Comparison of ENCODE assay signal across 7 cellular contexts in genomic region chr10:45593938-45594275, GRCh38.
DNase-seq lines count a peak whose midpoint lies in the region; ATAC-seq and TF ChIP-seq lines count a peak whose summit lies in the region.

No MANE protein-coding gene starts in this region.

- DNase-seq in HFFc6 (no peak), immature natural killer cell (no peak), omental fat pad (ENCODE audit: low spot score) (no peak)
- no peak for DNase-seq in activated T-helper 1 cell treated with anti-CD3 and anti-CD28 coated beads, Interleukin-12 subunit alpha, Interleukin-12 subunit beta, Interleukin-2, Interleukin-4 antibody, amounts not matched to agents 30 ng/mL and 10 ng/mL and 1 ng/mL, durations not matched to agents 14 hours and 24 hours and 36 hours (ENCODE audit: low spot score)

- H3K4me3 Mint-ChIP-seq in HFFc6 (peak overlapping the region; percentile 92), immature natural killer cell (peak overlapping the region; percentile 86 to 96 (median 93))
- peak overlapping the region; percentile 90 for H3K4me3 Mint-ChIP-seq in activated T-helper 1 cell treated with anti-CD3 and anti-CD28 coated beads, Interleukin-12 subunit alpha, Interleukin-12 subunit beta, Interleukin-2, Interleukin-4 antibody, amounts not matched to agents 30 ng/mL and 10 ng/mL and 1 ng/mL, durations not matched to agents 14 hours and 24 hours and 36 hours
- peak overlapping the region; percentile 90 for H3K4me3 Mint-ChIP-seq in stimulated activated memory B cell treated with anti-CD40 and anti-IgM and Interleukin-4, amounts not matched to agents 10 μg/mL and 1 μg/mL and 100 μg/mL, for 72 hours

- ATAC-seq in stimulated activated memory B cell treated with anti-CD40 and anti-IgM and Interleukin-4, amounts not matched to agents 10 μg/mL and 1 μg/mL and 100 μg/mL, for 72 hours, result no peak
- ATAC-seq in HG02610 (IDR thresholded peaks at IDR 0.05; ENCODE audit: unreplicated experiment) (no peak), omental fat pad (ENCODE audit: low FRiP score) (no peak), GM18870 (IDR thresholded peaks at IDR 0.05; ENCODE audit: unreplicated experiment) (no peak)

- H3K27ac Mint-ChIP-seq in HFFc6 (peak overlapping the region; percentile 77), immature natural killer cell (peak overlapping the region; percentile 68 to 95 (median 88))
- peak overlapping the region; percentile 81 for H3K27ac Mint-ChIP-seq in activated T-helper 1 cell treated with anti-CD3 and anti-CD28 coated beads, Interleukin-12 subunit alpha, Interleukin-12 subunit beta, Interleukin-2, Interleukin-4 antibody, amounts not matched to agents 30 ng/mL and 10 ng/mL and 1 ng/mL, durations not matched to agents 14 hours and 24 hours and 36 hours
- peak overlapping the region; percentile 40 for H3K27ac Mint-ChIP-seq in stimulated activated memory B cell treated with anti-CD40 and anti-IgM and Interleukin-4, amounts not matched to agents 10 μg/mL and 1 μg/mL and 100 μg/mL, for 72 hours

- H3K36me3 Mint-ChIP-seq in HFFc6 (ENCODE audit: low read depth), result peaks cover 8% of the 10 kb centered on the region; the same call in 1 of the 2 replicates
- H3K36me3 Mint-ChIP-seq in activated T-helper 1 cell treated with anti-CD3 and anti-CD28 coated beads, Interleukin-12 subunit alpha, Interleukin-12 subunit beta, Interleukin-2, Interleukin-4 antibody, amounts not matched to agents 30 ng/mL and 10 ng/mL and 1 ng/mL, durations not matched to agents 14 hours and 24 hours and 36 hours (ENCODE audit: low read depth), result peaks cover 10% of the 10 kb centered on the region
- peaks cover 6 to 15% (median 12%) of the 10 kb centered on the region in 3 donors for H3K36me3 Mint-ChIP-seq in immature natural killer cell
- H3K36me3 Mint-ChIP-seq in stimulated activated memory B cell treated with anti-CD40 and anti-IgM and Interleukin-4, amounts not matched to agents 10 μg/mL and 1 μg/mL and 100 μg/mL, for 72 hours, result peaks cover 28% of the 10 kb centered on the region

- TF ChIP-seq CTCF in HFFc6 (IDR thresholded peaks at IDR 0.05), result no peak
- TF ChIP-seq CTCF in omental fat pad (IDR thresholded peaks at IDR 0.05), result no peak

- peaks cover 3% of the 10 kb centered on the region; the same call in 1 of the 2 replicates for H3K27me3 Mint-ChIP-seq in HFFc6 (ENCODE audit: insufficient read depth)
- H3K27me3 Mint-ChIP-seq in activated T-helper 1 cell treated with anti-CD3 and anti-CD28 coated beads, Interleukin-12 subunit alpha, Interleukin-12 subunit beta, Interleukin-2, Interleukin-4 antibody, amounts not matched to agents 30 ng/mL and 10 ng/mL and 1 ng/mL, durations not matched to agents 14 hours and 24 hours and 36 hours (ENCODE audit: insufficient read depth), result peaks cover 16% of the 10 kb centered on the region
- peaks cover 9 to 20% (median 15%) of the 10 kb centered on the region in 3 donors for H3K27me3 Mint-ChIP-seq in immature natural killer cell (ENCODE audit: low read depth in 3 of 3)
- peaks cover under 1% of the 10 kb centered on the region for H3K27me3 Mint-ChIP-seq in stimulated activated memory B cell treated with anti-CD40 and anti-IgM and Interleukin-4, amounts not matched to agents 10 μg/mL and 1 μg/mL and 100 μg/mL, for 72 hours

- intact Hi-C loops in activated T-helper 1 cell treated with anti-CD3 and anti-CD28 coated beads, Interleukin-12 subunit alpha, Interleukin-12 subunit beta, Interleukin-2, Interleukin-4 antibody, amounts not matched to agents 30 ng/mL and 10 ng/mL and 1 ng/mL, durations not matched to agents 14 hours and 24 hours and 36 hours (cut with micrococcal nuclease), result loop anchor here (1.0 to 10.0 kb wide), 9 partner anchors 8 to 589 kb away; partner anchors contain the start of genes ZFAND4 and ZNF22

- H3K9me3 Mint-ChIP-seq in HFFc6, result no peaks in the 10 kb centered on the region
- H3K9me3 Mint-ChIP-seq in activated T-helper 1 cell treated with anti-CD3 and anti-CD28 coated beads, Interleukin-12 subunit alpha, Interleukin-12 subunit beta, Interleukin-2, Interleukin-4 antibody, amounts not matched to agents 30 ng/mL and 10 ng/mL and 1 ng/mL, durations not matched to agents 14 hours and 24 hours and 36 hours, result peaks cover 7% of the 10 kb centered on the region
- H3K9me3 Mint-ChIP-seq in immature natural killer cell, result no peaks in the 10 kb centered on the region
- H3K9me3 Mint-ChIP-seq in stimulated activated memory B cell treated with anti-CD40 and anti-IgM and Interleukin-4, amounts not matched to agents 10 μg/mL and 1 μg/mL and 100 μg/mL, for 72 hours, result peaks cover 5% of the 10 kb centered on the region

- H3K4me1 Mint-ChIP-seq in HFFc6 (ENCODE audit: low read depth), result peaks cover 30% of the 10 kb centered on the region
- H3K4me1 Mint-ChIP-seq in activated T-helper 1 cell treated with anti-CD3 and anti-CD28 coated beads, Interleukin-12 subunit alpha, Interleukin-12 subunit beta, Interleukin-2, Interleukin-4 antibody, amounts not matched to agents 30 ng/mL and 10 ng/mL and 1 ng/mL, durations not matched to agents 14 hours and 24 hours and 36 hours (ENCODE audit: low read depth), result peaks cover 40% of the 10 kb centered on the region
- peaks cover 33 to 60% of the 10 kb centered on the region in 2 donors for H3K4me1 Mint-ChIP-seq in immature natural killer cell
- H3K4me1 Mint-ChIP-seq in stimulated activated memory B cell treated with anti-CD40 and anti-IgM and Interleukin-4, amounts not matched to agents 10 μg/mL and 1 μg/mL and 100 μg/mL, for 72 hours, result peaks cover 47% of the 10 kb centered on the region
